Comparison of ENCODE assay signal across 21 cellular contexts in the genomic region with DNA sequence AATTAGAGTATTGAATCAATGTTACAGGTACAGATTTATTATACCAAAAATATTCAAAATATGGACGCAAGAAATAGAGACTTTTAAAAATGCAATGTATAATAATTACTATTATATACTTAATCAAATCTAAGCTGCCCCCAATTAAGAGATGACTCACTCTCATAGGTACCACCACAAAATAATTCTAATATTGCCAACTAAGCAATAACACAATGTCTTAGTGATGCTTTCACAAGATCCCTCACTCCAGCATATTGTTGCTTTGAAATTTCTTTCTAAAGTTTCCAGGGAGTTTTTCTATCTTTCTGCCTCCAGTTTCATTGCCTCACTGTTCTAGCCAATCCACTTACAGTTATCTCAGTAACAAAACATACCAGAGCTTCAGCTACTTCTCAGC.
DNase-seq lines count a peak whose midpoint lies in the region; ATAC-seq, FAIRE-seq and TF ChIP-seq lines count a peak whose summit lies in the region.
"Had no signal": no experiment of that assay in that cellular context is flagged by ENCODE, and none has a peak within 500 bp of the region (broad histone marks: within the 10 kb centered on the region; RNA-seq: fewer than 3 reads in every experiment).

No MANE protein-coding gene starts in this region.

- in situ Hi-C loops in HepG2 (cut with HindIII; ENCODE audit: extremely low pct_ligation_motif_present, low pct_unique_long_range_greater_than_20kb): no loop called here

- DNase-seq in HepG2 (ENCODE audit: low spot score) (no peak), right lobe of liver (no peak), astrocyte (ENCODE audit: low read depth) (peak; percentile 1), endothelial cell of umbilical vein (ENCODE audit: low read depth, low spot score) (no peak), iPS-NIHi7 (ENCODE audit: extremely low spot score) (no peak), D721Med (ENCODE audit: insufficient read length, low spot score) (no peak), posterior cingulate gyrus (no peak), glutamatergic neuron (no peak)
- DNase-seq: 8988T; CD4-positive, alpha-beta memory T cell; DMS79 treated with DMSO at 0.1 percent for 48 hours; EL; GM23248; H7; HFFc6 had no signal

- H3K27ac ChIP-seq in HepG2 (ENCODE audit: extremely low read length, insufficient read depth, low read length) (no peak overlapping the region), right lobe of liver (no peak overlapping the region), astrocyte (ENCODE audit: low read depth, low read length) (no peak overlapping the region), endothelial cell of umbilical vein (ENCODE audit: insufficient read depth, low read depth, low read length) (no peak overlapping the region)
- H3K27ac ChIP-seq: BLaER1, GM23248, HL-60 had no signal

- no peak for ATAC-seq in HepG2
- no peak for ATAC-seq in right lobe of liver
- ATAC-seq: GM12878, HCT116 had no signal

- no peaks in the 10 kb centered on the region for H3K4me1 ChIP-seq in HepG2 (ENCODE audit: insufficient read depth, low read length)
- H3K4me1 ChIP-seq in right lobe of liver: no peaks in the 10 kb centered on the region
- H3K4me1 ChIP-seq in astrocyte (ENCODE audit: insufficient read depth, low read length): no peaks in the 10 kb centered on the region
- H3K4me1 ChIP-seq in endothelial cell of umbilical vein (ENCODE audit: control insufficient read depth, extremely low read depth, insufficient read depth, low read length): peaks cover 2% of the 10 kb centered on the region
- H3K4me1 ChIP-seq: BLaER1 had no signal

- dilution Hi-C loops in endothelial cell of umbilical vein (cut with MboI; ENCODE audit: extremely low pct_ligation_motif_present, low sequenced_read_pairs): no loop called here

- TF ChIP-seq CTCF in HepG2 (CRISPR knock-in tag; IDR thresholded peaks at IDR 0.05): no peak
- TF ChIP-seq CTCF in right lobe of liver (IDR thresholded peaks at IDR 0.05): no peak
- no peak for TF ChIP-seq CTCF in astrocyte (IDR thresholded peaks at IDR 0.05; ENCODE audit: insufficient read depth, low read depth, low read length)
- no peak for TF ChIP-seq CTCF in endothelial cell of umbilical vein (IDR thresholded peaks at IDR 0.05; ENCODE audit: extremely low read depth in 1 of 2, insufficient read depth in 1 of 2, low read depth in 1 of 2, low read length in 2 of 2)
- TF ChIP-seq CTCF in D721Med (IDR thresholded peaks at IDR 0.05; ENCODE audit: insufficient read depth, missing control alignments): no peak
- TF ChIP-seq CTCF in glutamatergic neuron (IDR thresholded peaks at IDR 0.05; ENCODE audit: partially characterized antibody, unreplicated experiment): no peak

- no peaks in the 10 kb centered on the region for H3K36me3 ChIP-seq in HepG2 (replicated peaks in 1 of 2; ENCODE audit: control insufficient read depth in 1 of 2, insufficient read depth in 2 of 2, low read length in 2 of 2)
- H3K36me3 ChIP-seq in right lobe of liver: no peaks in the 10 kb centered on the region
- no peaks in the 10 kb centered on the region for H3K36me3 ChIP-seq in astrocyte (ENCODE audit: insufficient read depth, low read length)
- H3K36me3 ChIP-seq in endothelial cell of umbilical vein (ENCODE audit: control insufficient read depth in 2 of 2, extremely low read depth in 1 of 2, insufficient read depth in 2 of 2, low read length in 2 of 2): no peaks in the 10 kb centered on the region
- H3K36me3 ChIP-seq: BLaER1 had no signal

- H3K4me1 Mint-ChIP-seq in astrocyte (ENCODE audit: low read depth, unreplicated experiment) (peaks cover 3% of the 10 kb centered on the region), glutamatergic neuron (ENCODE audit: low read depth, unreplicated experiment) (no peaks in the 10 kb centered on the region)
- H3K4me1 Mint-ChIP-seq: CD14-positive monocyte; CD4-positive, alpha-beta memory T cell; IgD-negative memory B cell had no signal

- H3K9me3 ChIP-seq in HepG2 (ENCODE audit: low read length): no peaks in the 10 kb centered on the region
- no peaks in the 10 kb centered on the region for H3K9me3 ChIP-seq in right lobe of liver
- H3K9me3 ChIP-seq in astrocyte (ENCODE audit: insufficient read depth, low read depth, low read length): no peaks in the 10 kb centered on the region
- no peaks in the 10 kb centered on the region for H3K9me3 ChIP-seq in endothelial cell of umbilical vein (replicated peaks; ENCODE audit: control insufficient read depth, insufficient read depth, low read length)
- H3K9me3 ChIP-seq: BLaER1 had no signal

- H2AFZ ChIP-seq in HepG2 (ENCODE audit: low read length) (no peak overlapping the region), astrocyte (ENCODE audit: low read depth, low read length) (no peak overlapping the region), endothelial cell of umbilical vein (ENCODE audit: low read depth, low read length) (peak overlapping the region; percentile 53)
- H2AFZ ChIP-seq: GM23248 had no signal

- H3K36me3 Mint-ChIP-seq in astrocyte (ENCODE audit: low read depth, unreplicated experiment): no peaks in the 10 kb centered on the region
- no peaks in the 10 kb centered on the region for H3K36me3 Mint-ChIP-seq in glutamatergic neuron (ENCODE audit: unreplicated experiment)
- H3K36me3 Mint-ChIP-seq: CD14-positive monocyte; CD4-positive, alpha-beta memory T cell; IgD-negative memory B cell had no signal

- BruUV-seq in HepG2 (replicated peaks; lab: Mats Ljungman, UMichigan) (no TSS peak), endothelial cell of umbilical vein (replicated peaks; lab: Mats Ljungman, UMichigan) (no TSS peak)

- no peak for TF ChIP-seq EP300 in HepG2 (IDR thresholded peaks at IDR 0.05; ENCODE audit: low read depth in 2 of 2, low read length in 2 of 2)
- no peak for TF ChIP-seq EP300 in HepG2 (CRISPR knock-in tag; IDR thresholded peaks at IDR 0.05; ENCODE audit: borderline replicate concordance)

- no peaks in the 10 kb centered on the region for H3K9me3 Mint-ChIP-seq in astrocyte (ENCODE audit: unreplicated experiment)
- H3K9me3 Mint-ChIP-seq in glutamatergic neuron (ENCODE audit: unreplicated experiment): no peaks in the 10 kb centered on the region

- H4K20me1 ChIP-seq in HepG2 (ENCODE audit: insufficient read depth, low read length) (no peaks in the 10 kb centered on the region), astrocyte (ENCODE audit: insufficient read depth, low read length) (no peaks in the 10 kb centered on the region), endothelial cell of umbilical vein (replicated peaks; ENCODE audit: control insufficient read depth, extremely low read depth, insufficient read depth, low read length) (no peaks in the 10 kb centered on the region)
- H4K20me1 ChIP-seq: BLaER1 had no signal

- no peak for TF ChIP-seq RAD21 in HepG2 (CRISPR knock-in tag; IDR thresholded peaks at IDR 0.05)

- H3K4me2 ChIP-seq in HepG2 (ENCODE audit: low read depth, low read length) (no peak overlapping the region), astrocyte (ENCODE audit: low read length) (no peak overlapping the region), endothelial cell of umbilical vein (ENCODE audit: insufficient read depth, low read length) (no peak overlapping the region)
- H3K4me2 ChIP-seq: BLaER1 had no signal

- H3K4me3 ChIP-seq in HepG2 (replicated peaks in 1 of 3; ENCODE audit: insufficient read depth in 1 of 3, low read depth in 2 of 3, low read length in 3 of 3): no peak overlapping the region
- no peak overlapping the region for H3K4me3 ChIP-seq in right lobe of liver
- no peak overlapping the region for H3K4me3 ChIP-seq in astrocyte (ENCODE audit: insufficient read depth, low read depth, low read length)
- no peak overlapping the region for H3K4me3 ChIP-seq in endothelial cell of umbilical vein (replicated peaks in 1 of 3; ENCODE audit: insufficient read depth in 1 of 3, low read depth in 1 of 3, low read length in 3 of 3)
- H3K4me3 ChIP-seq: BLaER1, GM12878, GM23248 had no signal

- no peak for TF ChIP-seq POLR2A in HepG2 (IDR thresholded peaks at IDR 0.05; ENCODE audit: insufficient read depth in 1 of 2, low read depth in 2 of 2, low read length in 2 of 2)
- no peak for TF ChIP-seq POLR2A in right lobe of liver (IDR thresholded peaks at IDR 0.05)
- no peak for TF ChIP-seq POLR2A in endothelial cell of umbilical vein (IDR thresholded peaks at IDR 0.05; ENCODE audit: low read depth, low read length)

- intact Hi-C loops in HepG2 (cut with micrococcal nuclease; ENCODE audit: unreplicated experiment) (no loop called here), right lobe of liver (cut with DNase I) (no loop called here), endothelial cell of umbilical vein (cut with micrococcal nuclease) (loop anchor here (10.0 kb wide), 1 partner anchor 153 kb away; no protein-coding TSS in a partner anchor), posterior cingulate gyrus (cut with DNase I) (no loop called here)

- H3K27ac Mint-ChIP-seq in astrocyte (ENCODE audit: unreplicated experiment) (no peak overlapping the region), glutamatergic neuron (ENCODE audit: unreplicated experiment) (no peak overlapping the region)
- H3K27ac Mint-ChIP-seq: CD14-positive monocyte; CD4-positive, alpha-beta memory T cell; IgD-negative memory B cell had no signal

- H3K79me2 ChIP-seq in HepG2 (ENCODE audit: insufficient read depth, low read length) (no peaks in the 10 kb centered on the region), astrocyte (ENCODE audit: insufficient read depth, low read length) (no peaks in the 10 kb centered on the region), endothelial cell of umbilical vein (ENCODE audit: control insufficient read depth, insufficient read depth, low read length) (no peaks in the 10 kb centered on the region)

- POLR2A ChIA-PET in HepG2 (lab: Yijun Ruan, JAX) (no interaction called here), endothelial cell of umbilical vein (lab: Charles Lee) (no interaction called here)

- H3K27me3 ChIP-seq in HepG2 (ENCODE audit: control insufficient read depth in 1 of 2, insufficient read depth in 2 of 2, low read length in 2 of 2): no peaks in the 10 kb centered on the region
- no peaks in the 10 kb centered on the region for H3K27me3 ChIP-seq in right lobe of liver
- no peaks in the 10 kb centered on the region for H3K27me3 ChIP-seq in astrocyte (ENCODE audit: insufficient read depth, low read length)
- H3K27me3 ChIP-seq in endothelial cell of umbilical vein (ENCODE audit: control insufficient read depth in 2 of 2, insufficient read depth in 2 of 2, low read length in 2 of 2): no peaks in the 10 kb centered on the region
- H3K27me3 ChIP-seq: BLaER1 had no signal

- CTCF ChIA-PET in HepG2 (lab: Yijun Ruan, JAX; ENCODE audit: low intra/inter-chr PET ratio, low total read pairs) (no interaction called here), endothelial cell of umbilical vein (lab: Charles Lee) (interaction anchor here (2.6 kb wide), 1 partner anchor 306 kb away, joined by 20 read pairs; no protein-coding TSS in a partner anchor)

- H3K9ac ChIP-seq in HepG2 (ENCODE audit: insufficient read depth, low read depth, low read length) (no peak overlapping the region), astrocyte (ENCODE audit: low read length) (no peak overlapping the region), endothelial cell of umbilical vein (replicated peaks; ENCODE audit: extremely low read depth, insufficient read depth, low read length) (no peak overlapping the region)
- H3K9ac ChIP-seq: BLaER1, GM23248 had no signal

- no peak for FAIRE-seq in HepG2 (lab: Jason Lieb, UNC)
- FAIRE-seq in astrocyte (lab: Jason Lieb, UNC): no peak
- no peak for FAIRE-seq in endothelial cell of umbilical vein (lab: Jason Lieb, UNC)
- no peak for FAIRE-seq in D721Med (lab: Jason Lieb, UNC)
- FAIRE-seq: GM12878 had no signal

- H3K4me3 Mint-ChIP-seq in astrocyte (ENCODE audit: unreplicated experiment): no peak overlapping the region
- no peak overlapping the region for H3K4me3 Mint-ChIP-seq in glutamatergic neuron (ENCODE audit: unreplicated experiment)
- H3K4me3 Mint-ChIP-seq: CD14-positive monocyte; CD4-positive, alpha-beta memory T cell; IgD-negative memory B cell had no signal

- WGBS in HepG2 (ENCODE audit: low lambda C conversion rate): 3% methylated on average over 1 of the region's 1 CpG
- WGBS in right lobe of liver (ENCODE audit: insufficient coverage, low coverage, low lambda C conversion rate, missing lambda C conversion rate): 52% methylated on average over 1 of the region's 1 CpG

- H3K9me1 ChIP-seq in endothelial cell of umbilical vein (replicated peaks; ENCODE audit: control insufficient read depth, extremely low read depth, insufficient read depth, low read length): no peaks in the 10 kb centered on the region

- H3K27me3 Mint-ChIP-seq in astrocyte (ENCODE audit: low read depth, unreplicated experiment): no peaks in the 10 kb centered on the region
- no peaks in the 10 kb centered on the region for H3K27me3 Mint-ChIP-seq in glutamatergic neuron (ENCODE audit: unreplicated experiment)
- H3K27me3 Mint-ChIP-seq: CD4-positive, alpha-beta memory T cell; IgD-negative memory B cell had no signal
